Comparison of ENCODE assay signal across 14 cellular contexts in genomic region chr22:17875631-17876030, GRCh38.
"Had no signal": no experiment of that assay in that cellular context is flagged by ENCODE, and none has a peak within 500 bp of the region (broad histone marks: within the 10 kb centered on the region; RNA-seq: fewer than 3 reads in every experiment).

No MANE protein-coding gene starts in this region.

- H3K4me3 ChIP-seq: coronary artery, dorsolateral prefrontal cortex, esophagus muscularis mucosa, gastroesophageal sphincter, heart right ventricle, left lung, lower lobe of right lung had no signal

- H3K4me1 ChIP-seq: left lung, lower lobe of right lung had no signal

- H3K27ac ChIP-seq: coronary artery, esophagus muscularis mucosa, foreskin keratinocyte, gastroesophageal sphincter, left lung, lower lobe of right lung had no signal

- ATAC-seq: foreskin keratinocyte; gastroesophageal sphincter; heart right ventricle; naive thymus-derived CD4-positive, alpha-beta T cell had no signal

- H3K27me3 ChIP-seq: dorsolateral prefrontal cortex, esophagus muscularis mucosa, foreskin keratinocyte, gastroesophageal sphincter, heart right ventricle had no signal

- H3K9me3 ChIP-seq: esophagus muscularis mucosa, gastroesophageal sphincter, heart right ventricle, left lung, lower lobe of right lung had no signal

- DNase-seq: effector CD4-positive, alpha-beta T cell; effector memory CD4-positive, alpha-beta T cell; foreskin keratinocyte; heart right ventricle; hippocampal formation; left cardiac atrium; lower lobe of right lung; midbrain; naive thymus-derived CD4-positive, alpha-beta T cell had no signal
